ENCODE assay signal across 31 cellular contexts in the genomic region with DNA sequence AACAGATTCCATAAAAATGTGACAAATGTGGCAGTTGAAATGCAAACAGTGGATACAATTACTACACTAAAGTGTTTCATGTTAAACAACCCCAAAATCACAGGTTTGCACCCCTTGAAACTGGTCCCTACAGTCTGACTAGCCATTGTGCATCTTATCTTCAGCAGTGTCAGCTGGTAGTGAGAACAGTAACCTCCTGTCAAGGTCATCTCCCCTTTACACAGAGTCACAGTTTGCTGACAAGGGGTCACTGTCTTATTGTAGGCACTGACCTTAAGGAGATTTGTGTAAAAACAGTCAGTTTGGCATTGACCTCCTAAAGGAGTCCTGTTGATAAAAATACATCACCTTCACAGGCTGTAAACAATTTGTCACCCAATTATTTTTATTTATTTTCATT. TPM values are rescaled to one million over a fixed set of nuclear protein-coding genes. Genes with fewer than 3 reads are reported as not detected.
DNase-seq lines count a peak whose midpoint lies in the region; ATAC-seq, FAIRE-seq and TF ChIP-seq lines count a peak whose summit lies in the region.
"Had no signal": no experiment of that assay in that cellular context is flagged by ENCODE, and none has a peak within 500 bp of the region (broad histone marks: within the 10 kb centered on the region; RNA-seq: fewer than 3 reads in every experiment).

No MANE protein-coding gene starts in this region.

- POLR2A ChIA-PET in HepG2 (lab: Yijun Ruan, JAX) = no interaction called here

- no peak overlapping the region for H3K9ac ChIP-seq in HepG2 (ENCODE audit: insufficient read depth, low read depth, low read length)
- H3K9ac ChIP-seq: BLaER1; BLaER1 treated with 17β-estradiol and CSF1 and Interleukin-3, amounts not matched to agents 10 nM and 100 nM had no signal

- DNase-seq in HepG2 (ENCODE audit: low spot score) = peak; percentile 12
- no peak for DNase-seq in right lobe of liver
- peak; percentile 30 for DNase-seq in SK-MEL-5 (ENCODE audit: low read depth, low spot score)
- no peak for DNase-seq in GM13977 (ENCODE audit: low spot score)
- DNase-seq: 8988T; ACHN; AML-193; BE2C; C1 segment of cervical spinal cord; Caco-2; Calu3; CD4-positive, alpha-beta memory T cell; CD4-positive, alpha-beta T cell; CD4-positive, CD25-positive, alpha-beta regulatory T cell; CD8-positive, alpha-beta memory T cell; CD8-positive, alpha-beta T cell; COR-L47; DMS 273 treated with DMSO at 0.1 percent for 48 hours; DMS153; DMS53; DMS79; DMS79 treated with DMSO at 0.1 percent for 48 hours; DND-41; EL had no signal

- H3K79me2 ChIP-seq in HepG2 (ENCODE audit: insufficient read depth, low read length) = no peaks in the 10 kb centered on the region

- FAIRE-seq in HepG2 (lab: Jason Lieb, UNC) = no peak
- FAIRE-seq: A204.1, A549, D721Med had no signal

- TF ChIP-seq POLR2A in HepG2 (IDR thresholded peaks at IDR 0.05; ENCODE audit: insufficient read depth in 1 of 2, low read depth in 2 of 2, low read length in 2 of 2) = no peak
- no peak for TF ChIP-seq POLR2A in right lobe of liver (IDR thresholded peaks at IDR 0.05)

- TF ChIP-seq EP300 in HepG2 (IDR thresholded peaks at IDR 0.05; ENCODE audit: low read depth in 2 of 2, low read length in 2 of 2) (no peak), HepG2 (CRISPR knock-in tag; IDR thresholded peaks at IDR 0.05; ENCODE audit: borderline replicate concordance) (no peak)

- H3K27ac ChIP-seq in HepG2 (ENCODE audit: extremely low read length, insufficient read depth, low read length) (no peak overlapping the region), right lobe of liver (no peak overlapping the region)
- H3K27ac ChIP-seq: 22Rv1; A549; BLaER1; BLaER1 treated with 17β-estradiol and CSF1 and Interleukin-3, amounts not matched to agents 10 nM and 100 nM; C4-2B had no signal

- no peaks in the 10 kb centered on the region for H4K20me1 ChIP-seq in HepG2 (ENCODE audit: insufficient read depth, low read length)
- H4K20me1 ChIP-seq: BLaER1; BLaER1 treated with 17β-estradiol and CSF1 and Interleukin-3, amounts not matched to agents 10 nM and 100 nM had no signal

- TF ChIP-seq CTCF in HepG2 (CRISPR knock-in tag; IDR thresholded peaks at IDR 0.05) = no peak
- no peak for TF ChIP-seq CTCF in right lobe of liver (IDR thresholded peaks at IDR 0.05)
- no peak for TF ChIP-seq CTCF in GM13977 (IDR thresholded peaks at IDR 0.05; ENCODE audit: extremely low read depth, insufficient read depth, missing control alignments)

- no TSS peak for BruUV-seq in HepG2 (replicated peaks; lab: Mats Ljungman, UMichigan)

- H3K4me3 ChIP-seq in HepG2 (replicated peaks in 1 of 3; ENCODE audit: insufficient read depth in 1 of 3, low read depth in 2 of 3, low read length in 3 of 3) (no peak overlapping the region), right lobe of liver (no peak overlapping the region)
- H3K4me3 ChIP-seq: A549; BLaER1; BLaER1 treated with 17β-estradiol and CSF1 and Interleukin-3, amounts not matched to agents 10 nM and 100 nM had no signal

- H3K4me1 ChIP-seq in HepG2 (ENCODE audit: insufficient read depth, low read length) (peaks cover 9% of the 10 kb centered on the region), right lobe of liver (no peaks in the 10 kb centered on the region)
- H3K4me1 ChIP-seq: A549; BE2C; BLaER1; BLaER1 treated with 17β-estradiol and CSF1 and Interleukin-3, amounts not matched to agents 10 nM and 100 nM; Caco-2 had no signal

- ATAC-seq in HepG2 (peak; percentile 70), right lobe of liver (no peak)
- ATAC-seq: A549; CD8-positive, alpha-beta T cell had no signal

- H3K9me3 ChIP-seq in HepG2 (ENCODE audit: low read length) (0 out of 2 replicates have a peak, but pooled peaks cover 8% of the 10 kb centered on the region), right lobe of liver (no peaks in the 10 kb centered on the region)
- H3K9me3 ChIP-seq: A549; BE2C; BLaER1; BLaER1 treated with 17β-estradiol and CSF1 and Interleukin-3, amounts not matched to agents 10 nM and 100 nM; Caco-2 had no signal

- no peak overlapping the region for H2AFZ ChIP-seq in HepG2 (ENCODE audit: low read length)

- no peak for TF ChIP-seq RAD21 in HepG2 (CRISPR knock-in tag; IDR thresholded peaks at IDR 0.05)

- no peak overlapping the region for H3K4me2 ChIP-seq in HepG2 (ENCODE audit: low read depth, low read length)
- H3K4me2 ChIP-seq: A549; BLaER1; BLaER1 treated with 17β-estradiol and CSF1 and Interleukin-3, amounts not matched to agents 10 nM and 100 nM had no signal

- intact Hi-C loops in HepG2 (cut with micrococcal nuclease; ENCODE audit: unreplicated experiment) = no loop called here
- intact Hi-C loops in right lobe of liver (cut with DNase I) = no loop called here

- in situ Hi-C loops in HepG2 (cut with HindIII; ENCODE audit: extremely low pct_ligation_motif_present, low pct_unique_long_range_greater_than_20kb) (no loop called here), SK-MEL-5 (cut with HindIII; ENCODE audit: low pct_unique_long_range_greater_than_20kb, low sequenced_read_pairs) (no loop called here), GM13977 (cut with MboI; ENCODE audit: low pct_unique_long_range_greater_than_20kb, low sequenced_read_pairs, unreplicated experiment) (no loop called here)

- H3K36me3 ChIP-seq in HepG2 (replicated peaks in 1 of 2; ENCODE audit: control insufficient read depth in 1 of 2, insufficient read depth in 2 of 2, low read length in 2 of 2) = no peaks in the 10 kb centered on the region
- no peaks in the 10 kb centered on the region for H3K36me3 ChIP-seq in right lobe of liver
- H3K36me3 ChIP-seq: BE2C; BLaER1; BLaER1 treated with 17β-estradiol and CSF1 and Interleukin-3, amounts not matched to agents 10 nM and 100 nM had no signal

- CTCF ChIA-PET in HepG2 (lab: Yijun Ruan, JAX; ENCODE audit: low intra/inter-chr PET ratio, low total read pairs) = no interaction called here

- H3K27me3 ChIP-seq in HepG2 (ENCODE audit: control insufficient read depth in 1 of 2, insufficient read depth in 2 of 2, low read length in 2 of 2) (no peaks in the 10 kb centered on the region), right lobe of liver (no peaks in the 10 kb centered on the region)
- H3K27me3 ChIP-seq: BE2C; BLaER1; BLaER1 treated with 17β-estradiol and CSF1 and Interleukin-3, amounts not matched to agents 10 nM and 100 nM had no signal

TF ChIP-seq in HepG2, 621 proteins besides CTCF, POLR2A, EP300 and RAD21 (continues in another document):
- TF ChIP-seq, protein P1, sequence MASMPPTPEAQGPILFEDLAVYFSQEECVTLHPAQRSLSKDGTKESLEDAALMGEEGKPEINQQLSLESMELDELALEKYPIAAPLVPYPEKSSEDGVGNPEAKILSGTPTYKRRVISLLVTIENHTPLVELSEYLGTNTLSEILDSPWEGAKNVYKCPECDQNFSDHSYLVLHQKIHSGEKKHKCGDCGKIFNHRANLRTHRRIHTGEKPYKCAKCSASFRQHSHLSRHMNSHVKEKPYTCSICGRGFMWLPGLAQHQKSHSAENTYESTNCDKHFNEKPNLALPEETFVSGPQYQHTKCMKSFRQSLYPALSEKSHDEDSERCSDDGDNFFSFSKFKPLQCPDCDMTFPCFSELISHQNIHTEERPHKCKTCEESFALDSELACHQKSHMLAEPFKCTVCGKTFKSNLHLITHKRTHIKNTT (CRISPR knock-in tag; IDR thresholded peaks at IDR 0.05) = no peak
- TF ChIP-seq ZNF678 (CRISPR knock-in tag; IDR thresholded peaks at IDR 0.05) = no peak
- peak; percentile 32; the same call in 1 of the 2 replicates for TF ChIP-seq ZMYM4 (CRISPR knock-in tag; IDR thresholded peaks at IDR 0.05)
- no peak for TF ChIP-seq GATA4 (IDR thresholded peaks at IDR 0.05; ENCODE audit: borderline replicate concordance, low read depth)

RNA-seq across cellular contexts. Expression of a gene that starts 37.3 kb away (rescaled TPM):
- total RNA-seq in HepG2 (2016; rRNA removed; fragmentation: Illumina TruSeq; extraction: Trizol) (63.0 and 67.1 TPM in 2 replicates), right lobe of liver (1 to 10 TPM; 4.7 to 8.9 (median 7.2) TPM)
- 9.8 and 11.3 TPM in 2 replicates for total RNA-seq in HepG2 (2016; cell fraction: cytosol; rRNA removed; fragmentation: Illumina TruSeq; extraction: Trizol; ENCODE audit: low read depth)
- 65.1 and 67.5 TPM in 2 replicates for total RNA-seq in HepG2 (2016; cell fraction: insoluble cytoplasmic fraction; rRNA removed; fragmentation: Illumina TruSeq; extraction: Trizol)
- total RNA-seq in HepG2 (2016; cell fraction: membrane; rRNA removed; fragmentation: Illumina TruSeq; extraction: Trizol) = 13.3 and 17.1 TPM in 2 replicates
- 163 and 169 TPM in 2 replicates for total RNA-seq in HepG2 (2016; cell fraction: nucleus; rRNA removed; fragmentation: Illumina TruSeq; extraction: Trizol)
- 38.0 and 39.1 TPM in 2 replicates for polyA plus RNA-seq in HepG2 (2011; rRNA removed)
- 12.5 and 17.8 TPM in 2 replicates for polyA plus RNA-seq in HepG2 (2011; cell fraction: cytosol; rRNA removed)
- 80.7 and 97.9 TPM in 2 replicates for polyA plus RNA-seq in HepG2 (2011; cell fraction: nucleus; rRNA removed)
- 25.2 and 35.3 TPM in 2 replicates for polyA plus RNA-seq in HepG2 (2012)
- polyA plus RNA-seq in HepG2 (2016; cell fraction: cytosol; fragmentation: Illumina TruSeq; extraction: Trizol; ENCODE audit: low read depth) = 1.3 and 1.8 TPM in 2 replicates
- 31.1 and 32.4 TPM in 2 replicates for polyA plus RNA-seq in HepG2 (2016; cell fraction: insoluble cytoplasmic fraction; fragmentation: Illumina TruSeq; extraction: Trizol; ENCODE audit: low read depth)
- polyA plus RNA-seq in HepG2 (2016; cell fraction: membrane; fragmentation: Illumina TruSeq; extraction: Trizol; ENCODE audit: low read depth) = 3.7 TPM in 2 replicates
- polyA plus RNA-seq in HepG2 (2016; cell fraction: nucleus; fragmentation: Illumina TruSeq; extraction: Trizol; ENCODE audit: insufficient read depth, low read depth) = 95.6 and 102 TPM in 2 replicates
- polyA minus RNA-seq in HepG2 (2011; rRNA and poly(A)+ RNA removed; ENCODE audit: low replicate concordance) = 6.0 and 33.9 TPM in 2 replicates
- 24.3 and 27.9 TPM in 2 replicates for polyA minus RNA-seq in HepG2 (2011; cell fraction: cytosol; rRNA and poly(A)+ RNA removed)
- 383 and 385 TPM in 2 replicates for polyA minus RNA-seq in HepG2 (2011; cell fraction: nucleus; rRNA and poly(A)+ RNA removed)
- total RNA-seq in SK-MEL-5 (2014; rRNA removed; shearing (Covaris generic)) = 49.8 and 53.5 TPM in 2 replicates
- polyA plus RNA-seq in SK-MEL-5 (2015; cell fraction: cytosol; rRNA removed) = 16.8 and 19.3 TPM in 2 replicates
- polyA plus RNA-seq in SK-MEL-5 (2015; cell fraction: nucleus; rRNA removed) = 69.1 and 78.6 TPM in 2 replicates

Comparison
In these comparisons a context has a peak if more than half of its experiments do, and no peak if none do; other contexts are left out.
1. DNase-seq: peak in HepG2 (single experiment) and SK-MEL-5 (single experiment); none in right lobe of liver (0 of 3) and GM13977 (single experiment).